Comparison of ENCODE assay signal across 16 cellular contexts in the genomic region with DNA sequence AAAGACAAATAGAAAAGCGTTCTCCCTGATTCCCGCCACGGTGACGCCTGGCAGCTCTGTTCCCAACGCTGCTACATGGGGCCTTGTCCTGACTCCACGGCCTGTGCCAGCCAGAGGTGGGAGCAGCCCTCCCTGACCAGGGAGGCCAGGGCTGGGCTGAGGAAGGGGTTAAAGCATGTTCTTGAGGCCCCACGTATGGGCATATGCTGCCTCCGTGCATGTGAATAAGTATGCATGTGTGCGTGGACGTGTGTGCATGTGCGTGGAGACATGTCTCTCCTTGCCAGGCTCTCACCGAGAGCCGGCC. TPM values are rescaled to one million over a fixed set of nuclear protein-coding genes. Genes with fewer than 3 reads are reported as not detected.
DNase-seq lines count a peak whose midpoint lies in the region; ATAC-seq and TF ChIP-seq lines count a peak whose summit lies in the region.
"Had no signal": no experiment of that assay in that cellular context is flagged by ENCODE, and none has a peak within 500 bp of the region (broad histone marks: within the 10 kb centered on the region; RNA-seq: fewer than 3 reads in every experiment).

No MANE protein-coding gene starts in this region.

- H3K27ac ChIP-seq in esophagus squamous epithelium (peak overlapping the region in 3 of 4 donors; percentile 80 to 91 (median 89)), parathyroid adenoma (no peak overlapping the region), upper lobe of right lung (peak overlapping the region; percentile 90)

- no peaks in the 10 kb centered on the region for H3K36me3 ChIP-seq in esophagus squamous epithelium
- H3K36me3 ChIP-seq in parathyroid adenoma (ENCODE audit: control insufficient read depth, insufficient read depth, low read length) = no peaks in the 10 kb centered on the region
- no peaks in the 10 kb centered on the region for H3K36me3 ChIP-seq in upper lobe of right lung

- 78 to 82% methylated on average over 8 to 9 of the region's 13 CpGs for WGBS in esophagus squamous epithelium, 2 donors

- H3K9me3 Mint-ChIP-seq in activated naive CD8-positive, alpha-beta T cell (ENCODE audit: low read depth) = no peaks in the 10 kb centered on the region
- H3K9me3 Mint-ChIP-seq in activated naive CD8-positive, alpha-beta T cell treated with anti-CD3 and anti-CD28 coated beads, Interleukin-2, amount 50 U/mL, for 24 hours = no peaks in the 10 kb centered on the region
- H3K9me3 Mint-ChIP-seq in activated T-helper 1 cell treated with anti-CD3 and anti-CD28 coated beads, Interleukin-12 subunit alpha, Interleukin-12 subunit beta, Interleukin-2, Interleukin-4 antibody, amounts not matched to agents 30 ng/mL and 10 ng/mL and 1 ng/mL, durations not matched to agents 14 hours and 24 hours and 36 hours = no peaks in the 10 kb centered on the region
- no peaks in the 10 kb centered on the region for H3K9me3 Mint-ChIP-seq in activated CD4-positive, alpha-beta memory T cell treated with anti-CD3 and anti-CD28 coated beads for 36 hours
- H3K9me3 Mint-ChIP-seq: activated naive CD4-positive, alpha-beta T cell treated with anti-CD3 and anti-CD28 coated beads, Interleukin-2, amount 50 U/mL, for 24 hours; central memory CD8-positive, alpha-beta T cell had no signal

- peaks cover 38% of the 10 kb centered on the region for H3K4me1 Mint-ChIP-seq in activated naive CD8-positive, alpha-beta T cell (ENCODE audit: low read depth)
- H3K4me1 Mint-ChIP-seq in activated naive CD8-positive, alpha-beta T cell treated with anti-CD3 and anti-CD28 coated beads, Interleukin-2, amount 50 U/mL, for 24 hours = peaks cover 9% of the 10 kb centered on the region
- no peaks in the 10 kb centered on the region for H3K4me1 Mint-ChIP-seq in activated T-helper 1 cell treated with anti-CD3 and anti-CD28 coated beads, Interleukin-12 subunit alpha, Interleukin-12 subunit beta, Interleukin-2, Interleukin-4 antibody, amounts not matched to agents 30 ng/mL and 10 ng/mL and 1 ng/mL, durations not matched to agents 14 hours and 24 hours and 36 hours (ENCODE audit: low read depth)
- peaks cover 7% of the 10 kb centered on the region for H3K4me1 Mint-ChIP-seq in activated CD4-positive, alpha-beta memory T cell treated with anti-CD3 and anti-CD28 coated beads for 36 hours (ENCODE audit: low read depth)

- no peak for ATAC-seq in activated naive CD8-positive, alpha-beta T cell treated with anti-CD3 and anti-CD28 coated beads, Interleukin-2, amount 50 U/mL, for 24 hours
- no peak for ATAC-seq in upper lobe of right lung
- ATAC-seq: SK-N-SH treated with all-trans-retinoic acid at 6 μM for 48 hours had no signal

- H3K27me3 ChIP-seq in esophagus squamous epithelium (peaks cover 0 to 26% (median 0%) of the 10 kb centered on the region in 4 donors), parathyroid adenoma (ENCODE audit: control insufficient read depth, insufficient read depth, low read length) (no peaks in the 10 kb centered on the region), upper lobe of right lung (no peaks in the 10 kb centered on the region)

- POLR2A ChIA-PET in activated CD4-positive, alpha-beta memory T cell treated with anti-CD3 and anti-CD28 coated beads for 36 hours (lab: Charles Lee) = no interaction called here

- TF ChIP-seq CTCF in esophagus squamous epithelium (IDR thresholded peaks at IDR 0.05) (no peak), parathyroid adenoma (IDR thresholded peaks at IDR 0.05) (no peak), upper lobe of right lung (IDR thresholded peaks at IDR 0.05) (no peak)

- H3K27ac Mint-ChIP-seq in activated naive CD8-positive, alpha-beta T cell = no peak overlapping the region
- no peak overlapping the region for H3K27ac Mint-ChIP-seq in activated naive CD8-positive, alpha-beta T cell treated with anti-CD3 and anti-CD28 coated beads, Interleukin-2, amount 50 U/mL, for 24 hours
- H3K27ac Mint-ChIP-seq in activated T-helper 1 cell treated with anti-CD3 and anti-CD28 coated beads, Interleukin-12 subunit alpha, Interleukin-12 subunit beta, Interleukin-2, Interleukin-4 antibody, amounts not matched to agents 30 ng/mL and 10 ng/mL and 1 ng/mL, durations not matched to agents 14 hours and 24 hours and 36 hours = no peak overlapping the region
- H3K27ac Mint-ChIP-seq in activated CD4-positive, alpha-beta memory T cell treated with anti-CD3 and anti-CD28 coated beads for 36 hours = no peak overlapping the region

- no peak for TF ChIP-seq POLR2A in esophagus squamous epithelium (IDR thresholded peaks at IDR 0.05)

- H3K9ac ChIP-seq in parathyroid adenoma = no peak overlapping the region

- peaks cover 2% of the 10 kb centered on the region for H3K27me3 Mint-ChIP-seq in activated naive CD8-positive, alpha-beta T cell
- H3K27me3 Mint-ChIP-seq in activated naive CD8-positive, alpha-beta T cell treated with anti-CD3 and anti-CD28 coated beads, Interleukin-2, amount 50 U/mL, for 24 hours = peaks cover 17% of the 10 kb centered on the region
- H3K27me3 Mint-ChIP-seq in activated T-helper 1 cell treated with anti-CD3 and anti-CD28 coated beads, Interleukin-12 subunit alpha, Interleukin-12 subunit beta, Interleukin-2, Interleukin-4 antibody, amounts not matched to agents 30 ng/mL and 10 ng/mL and 1 ng/mL, durations not matched to agents 14 hours and 24 hours and 36 hours (ENCODE audit: insufficient read depth) = peaks cover 25% of the 10 kb centered on the region
- peaks cover 19% of the 10 kb centered on the region for H3K27me3 Mint-ChIP-seq in activated CD4-positive, alpha-beta memory T cell treated with anti-CD3 and anti-CD28 coated beads for 36 hours

- H3K9me3 ChIP-seq in esophagus squamous epithelium (no peaks in the 10 kb centered on the region), parathyroid adenoma (ENCODE audit: control insufficient read depth, low read length) (no peaks in the 10 kb centered on the region), upper lobe of right lung (no peaks in the 10 kb centered on the region)

- no peak for DNase-seq in activated naive CD8-positive, alpha-beta T cell treated with anti-CD3 and anti-CD28 coated beads, Interleukin-2, amount 50 U/mL, for 24 hours
- DNase-seq in esophagus squamous epithelium (lab: John Stamatoyannopoulos, UW) = no peak
- DNase-seq in upper lobe of right lung = no peak
- no peak for DNase-seq in activated T-helper 1 cell treated with anti-CD3 and anti-CD28 coated beads, Interleukin-12 subunit alpha, Interleukin-12 subunit beta, Interleukin-2, Interleukin-4 antibody, amounts not matched to agents 30 ng/mL and 10 ng/mL and 1 ng/mL, durations not matched to agents 14 hours and 24 hours and 36 hours (ENCODE audit: low spot score)
- no peak for DNase-seq in HK-2 (ENCODE audit: unreplicated experiment)
- DNase-seq in activated CD4-positive, alpha-beta memory T cell treated with anti-CD3 and anti-CD28 coated beads for 36 hours = no peak
- DNase-seq: COR-L47; Karpas-422; mesendoderm; NCI-H510A; stimulated activated naive CD4-positive, alpha-beta T cell treated with Interleukin-2 at 50 U/mL for 16 hours had no signal

- H3K4me3 Mint-ChIP-seq in activated naive CD8-positive, alpha-beta T cell = peak overlapping the region; percentile 10
- H3K4me3 Mint-ChIP-seq in activated naive CD8-positive, alpha-beta T cell treated with anti-CD3 and anti-CD28 coated beads, Interleukin-2, amount 50 U/mL, for 24 hours = no peak overlapping the region
- no peak overlapping the region for H3K4me3 Mint-ChIP-seq in activated T-helper 1 cell treated with anti-CD3 and anti-CD28 coated beads, Interleukin-12 subunit alpha, Interleukin-12 subunit beta, Interleukin-2, Interleukin-4 antibody, amounts not matched to agents 30 ng/mL and 10 ng/mL and 1 ng/mL, durations not matched to agents 14 hours and 24 hours and 36 hours
- H3K4me3 Mint-ChIP-seq in activated CD4-positive, alpha-beta memory T cell treated with anti-CD3 and anti-CD28 coated beads for 36 hours = no peak overlapping the region

- H3K36me3 Mint-ChIP-seq in activated naive CD8-positive, alpha-beta T cell = peaks cover 5% of the 10 kb centered on the region
- H3K36me3 Mint-ChIP-seq in activated naive CD8-positive, alpha-beta T cell treated with anti-CD3 and anti-CD28 coated beads, Interleukin-2, amount 50 U/mL, for 24 hours (ENCODE audit: low read depth) = no peaks in the 10 kb centered on the region
- no peaks in the 10 kb centered on the region for H3K36me3 Mint-ChIP-seq in activated T-helper 1 cell treated with anti-CD3 and anti-CD28 coated beads, Interleukin-12 subunit alpha, Interleukin-12 subunit beta, Interleukin-2, Interleukin-4 antibody, amounts not matched to agents 30 ng/mL and 10 ng/mL and 1 ng/mL, durations not matched to agents 14 hours and 24 hours and 36 hours (ENCODE audit: low read depth)
- H3K36me3 Mint-ChIP-seq in activated CD4-positive, alpha-beta memory T cell treated with anti-CD3 and anti-CD28 coated beads for 36 hours = no peaks in the 10 kb centered on the region
- H3K36me3 Mint-ChIP-seq: activated naive CD4-positive, alpha-beta T cell treated with anti-CD3 and anti-CD28 coated beads, Interleukin-2, amount 50 U/mL, for 24 hours had no signal

- peak overlapping the region; percentile 94 for H3K4me2 ChIP-seq in parathyroid adenoma (ENCODE audit: low read length)

- no peak overlapping the region for H2AFZ ChIP-seq in parathyroid adenoma

- CTCF ChIA-PET in activated CD4-positive, alpha-beta memory T cell treated with anti-CD3 and anti-CD28 coated beads for 36 hours (lab: Charles Lee) = no interaction called here

- H3K4me3 ChIP-seq in esophagus squamous epithelium = no peak overlapping the region
- H3K4me3 ChIP-seq in parathyroid adenoma (ENCODE audit: low read depth, low read length) = no peak overlapping the region
- no peak overlapping the region for H3K4me3 ChIP-seq in upper lobe of right lung

- intact Hi-C loops in esophagus squamous epithelium (cut with DNase I) (no loop called here), upper lobe of right lung (cut with DNase I) (no loop called here)
- intact Hi-C loops in activated T-helper 1 cell treated with anti-CD3 and anti-CD28 coated beads, Interleukin-12 subunit alpha, Interleukin-12 subunit beta, Interleukin-2, Interleukin-4 antibody, amounts not matched to agents 30 ng/mL and 10 ng/mL and 1 ng/mL, durations not matched to agents 14 hours and 24 hours and 36 hours (cut with micrococcal nuclease) = no loop called here
- intact Hi-C loops in activated CD4-positive, alpha-beta memory T cell treated with anti-CD3 and anti-CD28 coated beads for 36 hours (cut with micrococcal nuclease) = no loop called here

- H3K79me2 ChIP-seq in parathyroid adenoma = no peaks in the 10 kb centered on the region

- peaks cover 15 to 87% (median 45%) of the 10 kb centered on the region in 3 donors for H3K4me1 ChIP-seq in esophagus squamous epithelium
- H3K4me1 ChIP-seq in parathyroid adenoma = peaks cover 42% of the 10 kb centered on the region
- H3K4me1 ChIP-seq in upper lobe of right lung = peaks cover 72% of the 10 kb centered on the region

RNA-seq across cellular contexts. Expression of a gene that starts 1.6 kb away (rescaled TPM):
- total RNA-seq in esophagus squamous epithelium (10 to 100 TPM in 1 of 4 donors, 1 to 10 TPM in 3; 3.3 to 13.9 (median 4.8) TPM), upper lobe of right lung (38.4 TPM)
- 1.6 and 2.5 TPM in 2 replicates for total RNA-seq in activated T-helper 1 cell treated with anti-CD3 and anti-CD28 coated beads, Interleukin-12 subunit alpha, Interleukin-12 subunit beta, Interleukin-2, Interleukin-4 antibody, amounts not matched to agents 30 ng/mL and 10 ng/mL and 1 ng/mL, durations not matched to agents 14 hours and 24 hours and 36 hours
- 1 to 10 TPM; 2.6 to 3.8 TPM for total RNA-seq in activated CD4-positive, alpha-beta memory T cell treated with anti-CD3 and anti-CD28 coated beads for 36 hours
